Comparison of ENCODE assay signal across 18 cellular contexts in genomic region chr6:142321451-142321850, GRCh38.
"Had no signal": no experiment of that assay in that cellular context is flagged by ENCODE, and none has a peak within 500 bp of the region (broad histone marks: within the 10 kb centered on the region; RNA-seq: fewer than 3 reads in every experiment).

No MANE protein-coding gene starts in this region.

- H3K27ac ChIP-seq: gastrocnemius medialis, neutrophil, parathyroid adenoma, spleen, suprapubic skin, transverse colon, upper lobe of right lung, uterus had no signal

- FAIRE-seq: kidney had no signal

- DNase-seq: cortex of kidney; effector CD4-positive, alpha-beta T cell; foreskin fibroblast; gastrocnemius medialis; head of caudate nucleus; kidney; natural killer cell; spleen; stimulated activated naive B cell treated with anti-CD40 and anti-IgM and Interleukin-4, amounts not matched to agents 10 μg/mL and 1 μg/mL and 100 μg/mL, for 72 hours; transverse colon; upper lobe of right lung; uterus had no signal

- H3K36me3 ChIP-seq: gastrocnemius medialis, neutrophil, spleen, suprapubic skin, transverse colon, upper lobe of right lung, uterus had no signal

- H3K9me3 ChIP-seq: gastrocnemius medialis, neutrophil, spleen, suprapubic skin, transverse colon, upper lobe of right lung, uterus had no signal

- H3K27me3 ChIP-seq: gastrocnemius medialis, neutrophil, spleen, suprapubic skin, transverse colon, upper lobe of right lung had no signal

- H3K4me3 ChIP-seq: gastrocnemius medialis, lung, spleen, suprapubic skin, transverse colon, upper lobe of right lung, uterus had no signal

- H2AFZ ChIP-seq: parathyroid adenoma had no signal

- H3K4me1 ChIP-seq: gastrocnemius medialis, parathyroid adenoma, spleen, suprapubic skin, upper lobe of right lung, uterus had no signal

- ATAC-seq: gastrocnemius medialis; left lobe of liver; natural killer cell; sciatic nerve; stimulated activated naive B cell treated with anti-CD40 and anti-IgM and Interleukin-4, amounts not matched to agents 10 μg/mL and 1 μg/mL and 100 μg/mL, for 72 hours; upper lobe of right lung had no signal

- H3K9ac ChIP-seq: parathyroid adenoma had no signal

- H3K79me2 ChIP-seq: parathyroid adenoma had no signal
